Comparison of ENCODE assay signal across 15 cellular contexts in genomic region chr11:10375280-10376048, GRCh38.
DNase-seq lines count a peak whose midpoint lies in the region; ATAC-seq and TF ChIP-seq lines count a peak whose summit lies in the region.
"Had no signal": no experiment of that assay in that cellular context is flagged by ENCODE, and none has a peak within 500 bp of the region (broad histone marks: within the 10 kb centered on the region; RNA-seq: fewer than 3 reads in every experiment).

No MANE protein-coding gene starts in this region.

- peak; percentile 35 for DNase-seq in NCI-H2196 (lab: John Stamatoyannopoulos, UW; ENCODE audit: unreplicated experiment)
- DNase-seq in NCI-H2196 treated with DMSO at 0.1 percent for 48 hours (lab: John Stamatoyannopoulos, UW; ENCODE audit: unreplicated experiment) = no peak
- DNase-seq in adrenal gland = peak in 1 of 7 donors; percentile 16
- DNase-seq in iris pigment epithelial cell (ENCODE audit: low read depth) = peak; percentile 88
- no peak for DNase-seq in transverse colon
- DNase-seq: activated naive CD4-positive, alpha-beta T cell treated with anti-CD3 and anti-CD28 coated beads for 36 hours; H7; left cardiac atrium; NCI-H1092; spleen had no signal

- TF ChIP-seq CTCF in adrenal gland (IDR thresholded peaks at IDR 0.05) = no peak
- TF ChIP-seq CTCF in gastroesophageal sphincter (IDR thresholded peaks at IDR 0.05) = no peak
- TF ChIP-seq CTCF in transverse colon (IDR thresholded peaks at IDR 0.05) = no peak

- 46 to 67% (median 61%) methylated on average over 8 of the region's 8 CpGs for whole genome bisulfite sequencing in adrenal gland, 4 donors
- 69 to 75% methylated on average over 2 to 6 of the region's 8 CpGs for WGBS in gastroesophageal sphincter (ENCODE audit: low coverage in 1 of 2), 2 donors
- WGBS in transverse colon (ENCODE audit: low coverage in 1 of 2), 2 donors = 76 to 78% methylated on average over 3 to 8 of the region's 8 CpGs

- no peak for TF ChIP-seq EP300 in gastroesophageal sphincter (IDR thresholded peaks at IDR 0.05)
- no peak for TF ChIP-seq EP300 in transverse colon (IDR thresholded peaks at IDR 0.05; ENCODE audit: low read depth)

- peaks cover 8 to 53% of the 10 kb centered on the region in 2 donors for H3K4me1 ChIP-seq in adrenal gland (replicated peaks in 1 of 2)
- peaks cover 0 to 55% (median 14%) of the 10 kb centered on the region in 3 donors for H3K4me1 ChIP-seq in gastroesophageal sphincter
- peaks cover 0 to 10% (median 0%) of the 10 kb centered on the region in 4 donors for H3K4me1 ChIP-seq in transverse colon

- no peak for ATAC-seq in gastroesophageal sphincter
- no peak for ATAC-seq in GM18498 (IDR thresholded peaks at IDR 0.05; ENCODE audit: unreplicated experiment)
- no peak for ATAC-seq in GM18511 (IDR thresholded peaks at IDR 0.05; ENCODE audit: unreplicated experiment)
- ATAC-seq: left cardiac atrium had no signal

- peak overlapping the region in 3 of 5 donors; percentile 19 to 67 (median 56) for H3K27ac ChIP-seq in adrenal gland
- H3K27ac ChIP-seq in gastroesophageal sphincter = peak overlapping the region in 1 of 4 donors; percentile 9
- H3K27ac ChIP-seq in transverse colon = no peak overlapping the region
- H3K27ac ChIP-seq: 22Rv1, spleen had no signal

- no peak for TF ChIP-seq POLR2A in adrenal gland (IDR thresholded peaks at IDR 0.05)
- no peak for TF ChIP-seq POLR2A in gastroesophageal sphincter (IDR thresholded peaks at IDR 0.05)
- TF ChIP-seq POLR2A in transverse colon (IDR thresholded peaks at IDR 0.05) = no peak

- H3K27me3 ChIP-seq in adrenal gland (no peaks in the 10 kb centered on the region), gastroesophageal sphincter (no peaks in the 10 kb centered on the region), transverse colon (no peaks in the 10 kb centered on the region)

- H3K9me3 ChIP-seq in adrenal gland (replicated peaks in 1 of 3) (no peaks in the 10 kb centered on the region), gastroesophageal sphincter (no peaks in the 10 kb centered on the region), transverse colon (no peaks in the 10 kb centered on the region)
- H3K9me3 ChIP-seq: spleen, thoracic aorta had no signal

- intact Hi-C loops in adrenal gland (cut with DNase I) = no loop called here
- intact Hi-C loops in transverse colon (cut with DNase I; ENCODE audit: low total_unique reads) = no loop called here

- in situ Hi-C loops in transverse colon (cut with MboI; ENCODE audit: low pct_ligation_motif_present in 1 of 4, low pct_unique_long_range_greater_than_20kb in 1 of 4, low sequenced_read_pairs in 3 of 4) = no loop called here

- H3K36me3 ChIP-seq in adrenal gland (replicated peaks in 1 of 2) (no peaks in the 10 kb centered on the region), gastroesophageal sphincter (no peaks in the 10 kb centered on the region), transverse colon (no peaks in the 10 kb centered on the region)
- H3K36me3 ChIP-seq: spleen, thoracic aorta had no signal

- H3K4me3 ChIP-seq in adrenal gland (no peak overlapping the region), gastroesophageal sphincter (no peak overlapping the region), transverse colon (no peak overlapping the region)
- H3K4me3 ChIP-seq: spleen, thoracic aorta had no signal

Comparison
In these comparisons a context has a peak if more than half of its experiments do, and no peak if none do; other contexts are left out.
1. DNase-seq: peak in NCI-H2196 (single experiment) and iris pigment epithelial cell (single experiment); none in NCI-H2196 treated with DMSO at 0.1 percent for 48 hours (single experiment) and transverse colon (single experiment).
2. H3K27ac ChIP-seq: peak in adrenal gland (3 of 5); none in transverse colon (0 of 4).